1 cellular context compared by ENCODE assay signal in genomic region chr10:70568113-70568512, GRCh38.
A peak's percentile ranks its signal among the peaks of the same experiment; 100 is the strongest.
TF ChIP-seq lines count a peak whose summit lies in the region.

No MANE protein-coding gene starts in this region.

TF ChIP-seq in K562, 482 proteins besides CTCF, POLR2A, EP300 and RAD21 (continues in another document):
- TF ChIP-seq ZBTB43 (CRISPR knock-in tag; IDR thresholded peaks at IDR 0.05) (no peak), STAG1 (CRISPR knock-in tag; IDR thresholded peaks at IDR 0.05; ENCODE audit: borderline replicate concordance) (no peak), TSHZ1 (CRISPR knock-in tag; IDR thresholded peaks at IDR 0.05) (no peak), SMAD4 (CRISPR knock-in tag; conservative IDR thresholded peaks at IDR 0.05) (no peak), MECOM (CRISPR knock-in tag; IDR thresholded peaks at IDR 0.05) (no peak), BRCA1 (IDR thresholded peaks at IDR 0.05) (no peak), BRCA1 (CRISPR knock-in tag; IDR thresholded peaks at IDR 0.05) (no peak), ADNP (tag; IDR thresholded peaks at IDR 0.05) (peak; percentile 76; the same call in 1 of the 2 replicates), RBM25 (IDR thresholded peaks at IDR 0.05; ENCODE audit: low read depth, low read length, severe bottlenecking) (peak; percentile 62), PRMT5 (CRISPR knock-in tag; IDR thresholded peaks at IDR 0.05) (no peak), RBFOX2 (IDR thresholded peaks at IDR 0.05; ENCODE audit: low read depth, low read length) (no peak), GABPB2 (CRISPR knock-in tag; conservative IDR thresholded peaks at IDR 0.05) (no peak), KLF6 (CRISPR knock-in tag; IDR thresholded peaks at IDR 0.05; ENCODE audit: borderline replicate concordance) (no peak), USF1 (CRISPR knock-in tag; IDR thresholded peaks at IDR 0.05) (no peak), ZC3H8 (IDR thresholded peaks at IDR 0.05) (no peak), ETV1 (tag; conservative IDR thresholded peaks at IDR 0.05; ENCODE audit: low read depth) (no peak), ZNF655 (CRISPR knock-in tag; IDR thresholded peaks at IDR 0.05) (no peak), ZFP91 (CRISPR knock-in tag; IDR thresholded peaks at IDR 0.05) (no peak), HDAC6 (IDR thresholded peaks at IDR 0.05; ENCODE audit: low read depth, low read length) (no peak), BCOR (IDR thresholded peaks at IDR 0.05) (peak; percentile 83), SPI1 (IDR thresholded peaks at IDR 0.05; ENCODE audit: borderline replicate concordance, low read depth, low read length) (no peak), HNRNPL (IDR thresholded peaks at IDR 0.05; ENCODE audit: low read depth, low read length) (no peak), GTF3C2 (IDR thresholded peaks at IDR 0.05; ENCODE audit: borderline replicate concordance, extremely low read depth, insufficient read length) (no peak), KLF16 (IDR thresholded peaks at IDR 0.05) (no peak), ZNF518B (CRISPR knock-in tag; IDR thresholded peaks at IDR 0.05) (no peak), UBTF (IDR thresholded peaks at IDR 0.05; ENCODE audit: borderline replicate concordance in 1 of 2, low read depth in 2 of 2, low read length in 2 of 2) (no peak), FOXA1 (IDR thresholded peaks at IDR 0.05; ENCODE audit: borderline replicate concordance) (no peak), TCF7L2 (IDR thresholded peaks at IDR 0.05; ENCODE audit: low read depth, low read length) (no peak), FIP1L1 (IDR thresholded peaks at IDR 0.05; ENCODE audit: low read depth, low read length, poor library complexity, severe bottlenecking) (no peak), EWSR1 (IDR thresholded peaks at IDR 0.05; ENCODE audit: borderline replicate concordance, low read depth, partially characterized antibody) (no peak), LCOR (CRISPR knock-in tag; IDR thresholded peaks at IDR 0.05) (no peak), ZKSCAN8 (CRISPR knock-in tag; IDR thresholded peaks at IDR 0.05) (no peak), PATZ1 (CRISPR knock-in tag; IDR thresholded peaks at IDR 0.05; ENCODE audit: borderline replicate concordance) (no peak), GATAD2B (IDR thresholded peaks at IDR 0.05; ENCODE audit: borderline replicate concordance) (no peak), CBX3 (IDR thresholded peaks at IDR 0.05; ENCODE audit: borderline replicate concordance in 1 of 2, low read length in 2 of 2) (no peak), DIDO1 (tag; IDR thresholded peaks at IDR 0.05; ENCODE audit: low read depth) (no peak), RBM17 (IDR thresholded peaks at IDR 0.05; ENCODE audit: borderline replicate concordance, low read depth, low read length) (no peak), ZNF143 (CRISPR knock-in tag; IDR thresholded peaks at IDR 0.05) (no peak), MTA1 (IDR thresholded peaks at IDR 0.05; ENCODE audit: borderline replicate concordance) (no peak), GMEB1 (CRISPR knock-in tag; IDR thresholded peaks at IDR 0.05) (no peak)
